In the genomic region with DNA sequence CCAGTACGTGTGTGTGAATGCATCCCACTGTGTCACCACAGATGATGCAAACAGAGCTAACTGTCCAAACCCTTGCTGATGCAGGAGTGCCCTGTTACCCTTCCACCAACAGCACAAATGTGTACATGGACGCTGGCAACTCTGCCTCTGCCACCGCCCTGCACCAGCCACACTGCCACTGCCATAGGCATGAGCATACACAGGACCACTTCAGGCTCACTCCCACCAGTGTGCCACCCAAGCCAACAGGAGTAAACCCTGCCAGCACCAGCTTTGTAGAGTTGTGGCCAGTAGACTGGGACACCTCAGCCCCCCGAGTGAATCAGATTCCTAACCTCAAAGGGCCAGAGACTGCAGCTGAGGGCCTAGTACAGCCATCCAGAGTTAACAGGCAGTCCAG, we compare ENCODE assay signal across 24 cellular contexts. TPM values are rescaled to one million over a fixed set of nuclear protein-coding genes. Genes with fewer than 3 reads are reported as not detected.
"Had no signal": no experiment of that assay in that cellular context is flagged by ENCODE, and none has a peak within 500 bp of the region (broad histone marks: within the 10 kb centered on the region; RNA-seq: fewer than 3 reads in every experiment).

No MANE protein-coding gene starts in this region.

- H3K27ac ChIP-seq: dorsolateral prefrontal cortex, gastrocnemius medialis, heart left ventricle, hepatocyte, left lung, prostate gland, right atrium auricular region, suprapubic skin, transverse colon, vagina had no signal

- H3K4me1 Mint-ChIP-seq: naive thymus-derived CD8-positive, alpha-beta T cell; stimulated activated memory B cell treated with anti-CD40 and anti-IgM and Interleukin-4, amounts not matched to agents 10 μg/mL and 1 μg/mL and 100 μg/mL, for 72 hours had no signal

- H3K4me1 ChIP-seq: gastrocnemius medialis, heart left ventricle, left lung, prostate gland, right atrium auricular region, suprapubic skin, transverse colon, vagina had no signal

- H3K9me3 ChIP-seq: gastrocnemius medialis, left lung, prostate gland, right atrium auricular region, suprapubic skin, transverse colon, vagina had no signal

- H3K4me3 Mint-ChIP-seq: naive thymus-derived CD8-positive, alpha-beta T cell; stimulated activated memory B cell treated with anti-CD40 and anti-IgM and Interleukin-4, amounts not matched to agents 10 μg/mL and 1 μg/mL and 100 μg/mL, for 72 hours; stimulated activated naive CD8-positive, alpha-beta T cell treated with anti-CD3 and anti-CD28 coated beads, Interleukin-15, Interleukin-2, amounts not matched to agents 100 ng/mL and 50 ng/mL, for 24 hours had no signal

- H2AFZ ChIP-seq: hepatocyte had no signal

- H3K27ac Mint-ChIP-seq: naive thymus-derived CD8-positive, alpha-beta T cell; stimulated activated memory B cell treated with anti-CD40 and anti-IgM and Interleukin-4, amounts not matched to agents 10 μg/mL and 1 μg/mL and 100 μg/mL, for 72 hours; stimulated activated naive CD8-positive, alpha-beta T cell treated with anti-CD3 and anti-CD28 coated beads, Interleukin-15, Interleukin-2, amounts not matched to agents 100 ng/mL and 50 ng/mL, for 24 hours had no signal

- H3K4me3 ChIP-seq: dorsolateral prefrontal cortex, gastrocnemius medialis, heart left ventricle, hepatocyte, left lung, prostate gland, right atrium auricular region, smooth muscle cell, suprapubic skin, transverse colon, vagina had no signal

- H3K36me3 ChIP-seq: gastrocnemius medialis, heart left ventricle, left lung, prostate gland, right atrium auricular region, suprapubic skin, transverse colon, vagina had no signal

- H3K27me3 Mint-ChIP-seq: stimulated activated memory B cell treated with anti-CD40 and anti-IgM and Interleukin-4, amounts not matched to agents 10 μg/mL and 1 μg/mL and 100 μg/mL, for 72 hours; stimulated activated naive CD8-positive, alpha-beta T cell treated with anti-CD3 and anti-CD28 coated beads, Interleukin-15, Interleukin-2, amounts not matched to agents 100 ng/mL and 50 ng/mL, for 24 hours had no signal

- H3K79me2 ChIP-seq: hepatocyte had no signal

- H3K36me3 Mint-ChIP-seq: naive thymus-derived CD8-positive, alpha-beta T cell; stimulated activated memory B cell treated with anti-CD40 and anti-IgM and Interleukin-4, amounts not matched to agents 10 μg/mL and 1 μg/mL and 100 μg/mL, for 72 hours had no signal

- DNase-seq: cortex of kidney; dorsolateral prefrontal cortex; effector CD4-positive, alpha-beta T cell; gastrocnemius medialis; heart left ventricle; kidney; left cardiac atrium; mesendoderm; midbrain; nucleus accumbens; stimulated activated CD4-positive, alpha-beta T cell treated with anti-CD3 and anti-CD28 coated beads, Interleukin-12 subunit alpha, Interleukin-12 subunit beta, amount 100 ng/mL, for 4 hours; stimulated activated CD4-positive, alpha-beta T cell treated with anti-CD3 and anti-CD28 coated beads, Interleukin-1b, Interleukin-23, amount 100 ng/mL, for 48 hours; stimulated activated CD4-positive, alpha-beta T cell treated with anti-CD3 and anti-CD28 coated beads, Interleukin-4, amount 100 ng/mL, for 1 hour; transverse colon had no signal

- H3K4me2 ChIP-seq: hepatocyte, smooth muscle cell had no signal

- FAIRE-seq: kidney had no signal

- H3K27me3 ChIP-seq: dorsolateral prefrontal cortex, gastrocnemius medialis, heart left ventricle, hepatocyte, left lung, right atrium auricular region, suprapubic skin, transverse colon, vagina had no signal

- ATAC-seq: gastrocnemius medialis; left cardiac atrium; left lung; naive thymus-derived CD8-positive, alpha-beta T cell; stimulated activated memory B cell treated with anti-CD40 and anti-IgM and Interleukin-4, amounts not matched to agents 10 μg/mL and 1 μg/mL and 100 μg/mL, for 72 hours had no signal

RNA-seq across cellular contexts. Expression of a gene that starts 34.0 kb away (rescaled TPM):
- total RNA-seq: naive thymus-derived CD8-positive, alpha-beta T cell had no signal
- polyA plus RNA-seq: naive thymus-derived CD8-positive, alpha-beta T cell had no signal
